ENCODE assay signal across 14 cellular contexts in genomic region chr4:7367361-7367760, GRCh38.
"Had no signal": no experiment of that assay in that cellular context is flagged by ENCODE, and none has a peak within 500 bp of the region (broad histone marks: within the 10 kb centered on the region; RNA-seq: fewer than 3 reads in every experiment).

No MANE protein-coding gene starts in this region.

- H3K27ac ChIP-seq: cardiac muscle cell, colonic mucosa, esophagus squamous epithelium, right lobe of liver, thoracic aorta had no signal

- DNase-seq: activated CD4-positive, alpha-beta T cell treated with anti-CD3 and anti-CD28 coated beads for 1 hour; activated CD4-positive, alpha-beta T cell treated with anti-CD3 and anti-CD28 coated beads, Interleukin-2, amount 50 U/mL, for 4 hours; activated naive CD4-positive, alpha-beta T cell treated with anti-CD3 and anti-CD28 coated beads, Interleukin-2, amount 10 ng/mL, durations not matched to agents 7 days and 5 days; colonic mucosa; esophagus squamous epithelium; hippocampal formation; right lobe of liver; stimulated activated naive CD8-positive, alpha-beta T cell treated with anti-CD3 and anti-CD28 coated beads, Interleukin-15, amount 100 ng/mL, for 72 hours; T-cell; T-helper 9 cell had no signal

- H3K27me3 Mint-ChIP-seq: activated naive CD4-positive, alpha-beta T cell treated with anti-CD3 and anti-CD28 coated beads, Interleukin-2, amount 10 ng/mL, durations not matched to agents 7 days and 5 days had no signal

- H3K36me3 ChIP-seq: cardiac muscle cell, colonic mucosa, esophagus squamous epithelium, right lobe of liver, thoracic aorta had no signal

- H3K9me3 Mint-ChIP-seq: nephron, T-cell had no signal

- ATAC-seq: right lobe of liver; stimulated activated naive CD8-positive, alpha-beta T cell treated with anti-CD3 and anti-CD28 coated beads, Interleukin-15, amount 100 ng/mL, for 72 hours; T-cell had no signal

- H3K4me1 Mint-ChIP-seq: activated naive CD4-positive, alpha-beta T cell treated with anti-CD3 and anti-CD28 coated beads, Interleukin-2, amount 10 ng/mL, durations not matched to agents 7 days and 5 days; stimulated activated naive CD8-positive, alpha-beta T cell treated with anti-CD3 and anti-CD28 coated beads, Interleukin-15, amount 100 ng/mL, for 72 hours; T-cell had no signal

- H3K27ac Mint-ChIP-seq: activated naive CD4-positive, alpha-beta T cell treated with anti-CD3 and anti-CD28 coated beads, Interleukin-2, amount 10 ng/mL, durations not matched to agents 7 days and 5 days; activated T-helper 2 cell treated with anti-CD3 and anti-CD28 coated beads, Interferon-gamma antibody, Interleukin-2, Interleukin-4, amounts not matched to agents 10 μg/mL and 5 μg/mL and 100 μg/mL, durations not matched to agents 14 hours and 24 hours and 36 hours; nephron; stimulated activated naive CD8-positive, alpha-beta T cell treated with anti-CD3 and anti-CD28 coated beads, Interleukin-15, amount 100 ng/mL, for 72 hours; T-cell had no signal

- H3K27me3 ChIP-seq: cardiac muscle cell, colonic mucosa, right lobe of liver had no signal

- H3K9me3 ChIP-seq: colonic mucosa, esophagus squamous epithelium, right lobe of liver, thoracic aorta had no signal

- H3K36me3 Mint-ChIP-seq: activated naive CD4-positive, alpha-beta T cell treated with anti-CD3 and anti-CD28 coated beads, Interleukin-2, amount 10 ng/mL, durations not matched to agents 7 days and 5 days; T-cell had no signal

- H3K4me1 ChIP-seq: colonic mucosa had no signal

- H3K4me3 ChIP-seq: cardiac muscle cell, colonic mucosa, esophagus squamous epithelium, right lobe of liver, thoracic aorta had no signal

- H3K4me3 Mint-ChIP-seq: activated naive CD4-positive, alpha-beta T cell treated with anti-CD3 and anti-CD28 coated beads, Interleukin-2, amount 10 ng/mL, durations not matched to agents 7 days and 5 days; nephron; stimulated activated naive CD8-positive, alpha-beta T cell treated with anti-CD3 and anti-CD28 coated beads, Interleukin-15, amount 100 ng/mL, for 72 hours; T-cell had no signal
